In genomic region chr18:80034068-80034851, GRCh38 we compare ENCODE assay signal across 8 cellular contexts. TPM values are rescaled to one million over a fixed set of nuclear protein-coding genes. Genes with fewer than 3 reads are reported as not detected.
DNase-seq lines count a peak whose midpoint lies in the region; ATAC-seq and TF ChIP-seq lines count a peak whose summit lies in the region.

Gene RBFA (plus strand): TSS chr18:80034434. CDS start chr18:80034496, 62 bp downstream.

- DNase-seq in NCI-H1092 treated with DMSO at 0.1 percent for 48 hours (lab: John Stamatoyannopoulos, UW), result peak; percentile 100
- DNase-seq in SKM-1 (lab: John Stamatoyannopoulos, UW; ENCODE audit: unreplicated experiment), result peak; percentile 97
- DNase-seq in head of caudate nucleus, result peak; percentile 97 to 100 (median 100)
- peak; percentile 99 to 100 (median 100) for DNase-seq in ovary
- DNase-seq in thyroid gland, result peak; percentile 100

- peak within 1 kb of the TSS; percentile 95 for H3K4me3 Mint-ChIP-seq in activated naive CD8-positive, alpha-beta T cell

- H3K4me1 Mint-ChIP-seq in activated naive CD8-positive, alpha-beta T cell (ENCODE audit: low read depth), result peaks cover 29% of the 10 kb centered on the region

- TF ChIP-seq CTCF in ovary (IDR thresholded peaks at IDR 0.05), result peak in 2 of 3 donors; percentile 20 to 55
- TF ChIP-seq CTCF in thyroid gland (IDR thresholded peaks at IDR 0.05), result peak in 4 of 6 experiments; percentile 18 to 34 (median 30)

- H3K4me3 ChIP-seq in ovary (peak within 1 kb of the TSS; percentile 60), thyroid gland (replicated peaks in 1 of 3) (peak within 1 kb of the TSS; percentile 63 to 94 (median 93))

- H3K9me3 ChIP-seq in ovary, result no peaks in the 10 kb centered on the region
- no peaks in the 10 kb centered on the region for H3K9me3 ChIP-seq in thyroid gland

- intact Hi-C loops in head of caudate nucleus (cut with DNase I) (loop anchor here (5.0 to 10.0 kb wide), 3 partner anchors 47 to 357 kb away; partner anchors contain the start of genes CTDP1 and TXNL4A), ovary (cut with DNase I) (loop anchor here in 3 of 4 donors (5.0 to 10.0 kb wide), 5 partner anchors 49 to 113 kb away; partner anchors contain the start of genes ADNP2 (in 2 of the 3) and TXNL4A (in 1 of the 3)), thyroid gland (cut with DNase I) (no loop called here)

- no peaks in the 10 kb centered on the region for H3K27me3 Mint-ChIP-seq in activated naive CD8-positive, alpha-beta T cell

- H3K27ac ChIP-seq in ovary (peak within 1 kb of the TSS; percentile 76 to 77), thyroid gland (peak within 1 kb of the TSS; percentile 49 to 73 (median 68))

- H3K4me1 ChIP-seq in ovary (ENCODE audit: insufficient read depth) (peaks cover 2% of the 10 kb centered on the region), thyroid gland (peaks cover 9 to 14% of the 10 kb centered on the region in 2 donors)

- H3K27me3 ChIP-seq in ovary (no peaks in the 10 kb centered on the region), thyroid gland (no peaks in the 10 kb centered on the region)

- H3K36me3 Mint-ChIP-seq in activated naive CD8-positive, alpha-beta T cell, result peaks cover 13% of the 10 kb centered on the region

- 1% methylated on average over 89 to 99 of the region's 99 CpGs for WGBS in ovary, 3 donors
- 0 to 2% methylated on average over 36 to 86 of the region's 99 CpGs for WGBS in thyroid gland, 2 donors

- peaks cover 5% of the 10 kb centered on the region for H3K9me3 Mint-ChIP-seq in activated naive CD8-positive, alpha-beta T cell (ENCODE audit: low read depth)

- H3K36me3 ChIP-seq in ovary (no peaks in the 10 kb centered on the region), thyroid gland (peaks cover 0 to 7% of the 10 kb centered on the region in 2 donors)

- TF ChIP-seq EP300 in ovary (IDR thresholded peaks at IDR 0.05), result no peak

- peak; percentile 67 for ATAC-seq in HG02623 (IDR thresholded peaks at IDR 0.05; ENCODE audit: unreplicated experiment)

- TF ChIP-seq POLR2A in GM10847 (IDR thresholded peaks at IDR 0.05; ENCODE audit: extremely low read depth, insufficient read length), result peak; percentile 89
- TF ChIP-seq POLR2A in ovary (IDR thresholded peaks at IDR 0.05), result peak; percentile 31
- peak; percentile 30 to 75 for TF ChIP-seq POLR2A in thyroid gland (IDR thresholded peaks at IDR 0.05)

- H3K27ac Mint-ChIP-seq in activated naive CD8-positive, alpha-beta T cell, result peak within 1 kb of the TSS; percentile 93

RNA-seq across cellular contexts. Expression of gene RBFA, which starts in this region (rescaled TPM):
- total RNA-seq in ovary (10 to 100 TPM; 13.7 to 31.9 (median 18.2) TPM), thyroid gland (10 to 100 TPM; 23.5 to 36.5 (median 35.2) TPM)
- 10 to 100 TPM; 14.7 to 16.9 TPM for polyA plus RNA-seq in ovary

Comparison
In these comparisons a context has a peak if more than half of its experiments do, and no peak if none do; other contexts are left out.
1. Peak in every context shown above with its lines: DNase-seq, ATAC-seq, H3K4me3 ChIP-seq and H3K27ac ChIP-seq.
2. POLR2A ChIP-seq: peak in every context shown above with its lines; median percentile 89 in GM10847; 52 in thyroid gland; 31 in ovary.